ENCODE assay signal across 7 cellular contexts in genomic region chr13:51849145-51850101, GRCh38.
DNase-seq lines count a peak whose midpoint lies in the region; ATAC-seq and TF ChIP-seq lines count a peak whose summit lies in the region.

No MANE protein-coding gene starts in this region.

- H3K36me3 Mint-ChIP-seq in activated T-cell treated with anti-CD3 and anti-CD28 coated beads, Interleukin-2, amount 50 U/mL, for 24 hours (ENCODE audit: low read depth) = no peaks in the 10 kb centered on the region

- H3K4me3 Mint-ChIP-seq in activated T-cell treated with anti-CD3 and anti-CD28 coated beads, Interleukin-2, amount 50 U/mL, for 24 hours = no peak overlapping the region

- H3K27ac Mint-ChIP-seq in activated T-cell treated with anti-CD3 and anti-CD28 coated beads, Interleukin-2, amount 50 U/mL, for 24 hours = no peak overlapping the region

- ATAC-seq in HG03378 (IDR thresholded peaks at IDR 0.05; ENCODE audit: unreplicated experiment) (no peak), GM18873 (IDR thresholded peaks at IDR 0.05; ENCODE audit: low FRiP score, unreplicated experiment) (no peak), HG02571 (IDR thresholded peaks at IDR 0.05; ENCODE audit: unreplicated experiment) (no peak)

- peaks cover 9% of the 10 kb centered on the region for H3K27me3 Mint-ChIP-seq in activated T-cell treated with anti-CD3 and anti-CD28 coated beads, Interleukin-2, amount 50 U/mL, for 24 hours

- peaks cover 19% of the 10 kb centered on the region for H3K4me1 Mint-ChIP-seq in activated T-cell treated with anti-CD3 and anti-CD28 coated beads, Interleukin-2, amount 50 U/mL, for 24 hours (ENCODE audit: low read depth)

- H3K9me3 Mint-ChIP-seq in activated T-cell treated with anti-CD3 and anti-CD28 coated beads, Interleukin-2, amount 50 U/mL, for 24 hours = no peaks in the 10 kb centered on the region

- no peak overlapping the region for H3K4me3 ChIP-seq in LNCaP clone FGC (ENCODE audit: low read depth, low read length)

- DNase-seq in LNCaP clone FGC (ENCODE audit: low read depth) (no peak), iPS-NIHi11 (ENCODE audit: low spot score) (peak; percentile 85)
- peak; percentile 60 for DNase-seq in activated T-cell treated with anti-CD3 and anti-CD28 coated beads, Interleukin-2, amount 50 U/mL, for 24 hours

- TF ChIP-seq CTCF in GM12872 (IDR thresholded peaks at IDR 0.05; ENCODE audit: insufficient read depth, low read depth, low read length) (peak; percentile 87), LNCaP clone FGC (IDR thresholded peaks at IDR 0.05; ENCODE audit: control insufficient read depth, extremely low read depth, insufficient read depth) (peak; percentile 44)
